22 cellular contexts compared by ENCODE assay signal in genomic region chr14:102498678-102499265, GRCh38. TPM values are rescaled to one million over a fixed set of nuclear protein-coding genes. Genes with fewer than 3 reads are reported as not detected.
A peak's percentile ranks its signal among the peaks of the same experiment; 100 is the strongest.
DNase-seq lines count a peak whose midpoint lies in the region; ATAC-seq, FAIRE-seq and TF ChIP-seq lines count a peak whose summit lies in the region.
"Had no signal": no experiment of that assay in that cellular context is flagged by ENCODE, and none has a peak within 500 bp of the region (broad histone marks: within the 10 kb centered on the region; RNA-seq: fewer than 3 reads in every experiment).

No MANE protein-coding gene starts in this region.

- H3K4me1 Mint-ChIP-seq in effector memory CD8-positive, alpha-beta T cell (ENCODE audit: low read depth in 2 of 2) = peaks cover 10% of the 10 kb centered on the region in 2 donors

- H2BK120ac ChIP-seq in trophoblast cell (ENCODE audit: insufficient read depth, low read length, poor library complexity) = no peak overlapping the region

- no peak overlapping the region for H4K91ac ChIP-seq in trophoblast cell (ENCODE audit: low read depth, low read length)

- H3K14ac ChIP-seq in trophoblast cell (ENCODE audit: low read length) = no peak overlapping the region

- H3K9me3 Mint-ChIP-seq in effector memory CD8-positive, alpha-beta T cell = no peaks in the 10 kb centered on the region
- H3K9me3 Mint-ChIP-seq: activated naive CD8-positive, alpha-beta T cell treated with anti-CD3 and anti-CD28 coated beads, Interleukin-2, amount 10 ng/mL, durations not matched to agents 7 days and 5 days; HFFc6 had no signal

- no peak for TF ChIP-seq POLR2A in GM12891 (IDR thresholded peaks at IDR 0.05; ENCODE audit: low read depth, low read length)

- H2AFZ ChIP-seq in trophoblast cell (ENCODE audit: insufficient read depth, low read length, poor library complexity) = no peak overlapping the region

- H3K4me1 ChIP-seq in trophoblast cell (ENCODE audit: control insufficient read depth in 1 of 2, insufficient read depth in 2 of 2, low read length in 2 of 2) = peaks cover 0 to 3% of the 10 kb centered on the region in 2 experiments

- no peaks in the 10 kb centered on the region for H3K79me1 ChIP-seq in trophoblast cell (ENCODE audit: low read length)

- H3K79me2 ChIP-seq in trophoblast cell (ENCODE audit: control insufficient read depth, insufficient read depth, low read length, poor library complexity) = no peaks in the 10 kb centered on the region

- H3K4me3 Mint-ChIP-seq in effector memory CD8-positive, alpha-beta T cell = no peak overlapping the region
- H3K4me3 Mint-ChIP-seq: activated naive CD8-positive, alpha-beta T cell treated with anti-CD3 and anti-CD28 coated beads, Interleukin-2, amount 10 ng/mL, durations not matched to agents 7 days and 5 days; HFFc6 had no signal

- peaks cover 12 to 20% of the 10 kb centered on the region in 2 experiments for H3K36me3 ChIP-seq in trophoblast cell (ENCODE audit: control insufficient read depth in 1 of 2, insufficient read depth in 2 of 2, low read length in 2 of 2)

- H4K12ac ChIP-seq in trophoblast cell (ENCODE audit: low read depth, low read length) = no peak overlapping the region

- H3K4me3 ChIP-seq in trophoblast cell (ENCODE audit: low read depth, low read length) = peak overlapping the region; percentile 50
- H3K4me3 ChIP-seq: left lung had no signal

- 100% methylated on average over 7 of the region's 21 CpGs for WGBS in trophoblast cell (ENCODE audit: extremely low coverage, insufficient coverage, insufficient read length)

- H2BK12ac ChIP-seq in trophoblast cell (ENCODE audit: low read length) = no peak overlapping the region

- no peak overlapping the region for H2BK5ac ChIP-seq in trophoblast cell (ENCODE audit: low read depth, low read length, poor library complexity)

- FAIRE-seq in GM12891 (lab: Jason Lieb, UNC) = peak; percentile 20
- FAIRE-seq in HTR-8/SVneo (lab: Jason Lieb, UNC) = peak; percentile 96

- no peaks in the 10 kb centered on the region for H3K27me3 ChIP-seq in trophoblast cell (ENCODE audit: insufficient read depth, low read length)
- H3K27me3 ChIP-seq: left lung had no signal

- H3K27me3 Mint-ChIP-seq in effector memory CD8-positive, alpha-beta T cell = no peaks in the 10 kb centered on the region
- H3K27me3 Mint-ChIP-seq: activated naive CD8-positive, alpha-beta T cell treated with anti-CD3 and anti-CD28 coated beads, Interleukin-2, amount 10 ng/mL, durations not matched to agents 7 days and 5 days had no signal

- H2AK5ac ChIP-seq in trophoblast cell (ENCODE audit: low read length) = no peak overlapping the region

- no peak overlapping the region for H4K8ac ChIP-seq in trophoblast cell (ENCODE audit: low read depth, low read length)

- ATAC-seq in effector memory CD8-positive, alpha-beta T cell (replicated peaks) = no peak
- ATAC-seq in GM21360 (IDR thresholded peaks at IDR 0.05; ENCODE audit: unreplicated experiment) (no peak), HG03045 (IDR thresholded peaks at IDR 0.05; ENCODE audit: unreplicated experiment) (no peak)

- H3K4ac ChIP-seq in trophoblast cell (ENCODE audit: low read depth, low read length) = no peak overlapping the region

- no peak overlapping the region for H3K27ac ChIP-seq in trophoblast cell (ENCODE audit: low read depth, low read length)
- H3K27ac ChIP-seq: C4-2B had no signal

- peaks cover 9% of the 10 kb centered on the region for H3K36me3 Mint-ChIP-seq in effector memory CD8-positive, alpha-beta T cell (ENCODE audit: insufficient read depth)

- H3K27ac Mint-ChIP-seq in effector memory CD8-positive, alpha-beta T cell = peak overlapping the region; percentile 34 to 78
- H3K27ac Mint-ChIP-seq: activated naive CD8-positive, alpha-beta T cell treated with anti-CD3 and anti-CD28 coated beads, Interleukin-2, amount 10 ng/mL, durations not matched to agents 7 days and 5 days; HFFc6 had no signal

- H3K23ac ChIP-seq in trophoblast cell (ENCODE audit: low read length) = no peak overlapping the region

- no peak overlapping the region for H3K4me2 ChIP-seq in trophoblast cell (ENCODE audit: low read length)

- peaks cover 4% of the 10 kb centered on the region for H3K9me3 ChIP-seq in trophoblast cell (ENCODE audit: insufficient read depth, low read depth, low read length)
- H3K9me3 ChIP-seq: left lung had no signal

- H3K9ac ChIP-seq in trophoblast cell (ENCODE audit: low read length) = no peak overlapping the region

- H3K18ac ChIP-seq in trophoblast cell (ENCODE audit: low read length) = no peak overlapping the region

- DNase-seq in GM12891 (ENCODE audit: insufficient read length, low spot score) (no peak), HTR-8/SVneo (ENCODE audit: insufficient read length, low spot score) (no peak), trophoblast cell (no peak), NAMALWA (ENCODE audit: low spot score) (no peak), NCI-H1436 (lab: John Stamatoyannopoulos, UW) (no peak)
- no peak for DNase-seq in effector memory CD8-positive, alpha-beta T cell
- DNase-seq: activated CD4-positive, alpha-beta T cell treated with anti-CD3 and anti-CD28 coated beads for 48 hours; activated CD8-positive, alpha-beta memory T cell treated with anti-CD3 and anti-CD28 coated beads for 24 hours; activated effector memory CD4-positive, alpha-beta T cell treated with anti-CD3 and anti-CD28 coated beads, Interleukin-2, amount 50 U/mL, for 16 hours; activated naive CD8-positive, alpha-beta T cell treated with anti-CD3 and anti-CD28 coated beads, Interleukin-2, amount 10 ng/mL, durations not matched to agents 7 days and 5 days; activated T-cell treated with anti-CD3 and anti-CD28 coated beads, Interleukin-2, amount 50 U/mL, for 1 hour; Calu3; effector memory CD4-positive, alpha-beta T cell; HFFc6; left lung; NCI-H146; NCI-H446; NCI-H82; occipital lobe had no signal

TF ChIP-seq in GM12891, 5 proteins besides CTCF, POLR2A, EP300 and RAD21:
- TF ChIP-seq POU2F2 (IDR thresholded peaks at IDR 0.05; ENCODE audit: low read depth, low read length) = no peak

RNA-seq across cellular contexts. Expression of gene ANKRD9, which starts 10.8 kb away (rescaled TPM):
- polyA plus RNA-seq in GM12891 (2012; ENCODE audit: low read depth, missing spikeins) = 1.2 TPM
- polyA plus RNA-seq in trophoblast cell (2013) = 9.8 and 10.1 TPM in 2 replicates
